ENCODE assay signal across 1 cellular context in the genomic region with DNA sequence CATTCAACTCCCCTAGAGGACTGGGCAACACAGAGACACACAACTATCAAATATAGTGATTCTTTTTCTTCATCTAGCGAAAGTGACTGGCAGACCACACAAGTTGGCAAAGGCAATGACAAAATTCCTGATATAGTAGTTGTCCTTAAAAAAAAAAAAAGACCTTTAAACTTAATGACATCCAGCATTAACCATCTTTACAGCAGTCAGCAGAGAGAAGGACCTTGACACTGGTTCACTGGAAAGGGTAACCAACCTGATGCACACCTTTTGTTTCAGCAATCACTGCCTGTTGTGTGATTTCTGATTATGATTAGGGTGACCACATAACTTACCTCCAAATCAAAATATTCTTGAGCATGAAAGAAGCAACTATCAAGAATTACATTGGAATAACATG.
TF ChIP-seq lines count a peak whose summit lies in the region.

No MANE protein-coding gene starts in this region.

TF ChIP-seq in WTC11, 78 proteins besides CTCF, POLR2A, EP300 and RAD21 (continued from another document):
- TF ChIP-seq, protein P1, sequence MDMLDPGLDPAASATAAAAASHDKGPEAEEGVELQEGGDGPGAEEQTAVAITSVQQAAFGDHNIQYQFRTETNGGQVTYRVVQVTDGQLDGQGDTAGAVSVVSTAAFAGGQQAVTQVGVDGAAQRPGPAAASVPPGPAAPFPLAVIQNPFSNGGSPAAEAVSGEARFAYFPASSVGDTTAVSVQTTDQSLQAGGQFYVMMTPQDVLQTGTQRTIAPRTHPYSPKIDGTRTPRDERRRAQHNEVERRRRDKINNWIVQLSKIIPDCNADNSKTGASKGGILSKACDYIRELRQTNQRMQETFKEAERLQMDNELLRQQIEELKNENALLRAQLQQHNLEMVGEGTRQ (CRISPR knock-in tag; IDR thresholded peaks at IDR 0.05), result no peak
- TF ChIP-seq, protein P2, sequence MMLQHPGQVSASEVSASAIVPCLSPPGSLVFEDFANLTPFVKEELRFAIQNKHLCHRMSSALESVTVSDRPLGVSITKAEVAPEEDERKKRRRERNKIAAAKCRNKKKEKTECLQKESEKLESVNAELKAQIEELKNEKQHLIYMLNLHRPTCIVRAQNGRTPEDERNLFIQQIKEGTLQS (CRISPR knock-in tag; conservative IDR thresholded peaks at IDR 0.05), result no peak
- TF ChIP-seq NR3C1 (CRISPR knock-in tag; conservative IDR thresholded peaks at IDR 0.05; ENCODE audit: low read depth) (no peak), TP53 (CRISPR knock-in tag; IDR thresholded peaks at IDR 0.05) (no peak), FOXJ3 (CRISPR knock-in tag; IDR thresholded peaks at IDR 0.05; ENCODE audit: borderline replicate concordance) (no peak)
TF ChIP-seq in WTC11: peak in this region for 0.
